ENCODE assay signal across 8 cellular contexts in genomic region chr4:185210102-185210981, GRCh38. TPM values are rescaled to one million over a fixed set of nuclear protein-coding genes. Genes with fewer than 3 reads are reported as not detected.
DNase-seq lines count a peak whose midpoint lies in the region; ATAC-seq, FAIRE-seq and TF ChIP-seq lines count a peak whose summit lies in the region.

No MANE protein-coding gene starts in this region.

- H3K27ac ChIP-seq in H1 (ENCODE audit: low read depth, low read length) (no peak overlapping the region), mesenchymal stem cell (ENCODE audit: low read length, poor library complexity, severe bottlenecking) (peak overlapping the region; percentile 66)

- H3K79me1 ChIP-seq in H1 (ENCODE audit: low read depth, low read length): no peaks in the 10 kb centered on the region
- H3K79me1 ChIP-seq in mesenchymal stem cell (replicated peaks; ENCODE audit: low read length, poor library complexity, severe bottlenecking): peaks cover 6% of the 10 kb centered on the region

- no peak for FAIRE-seq in H1 (lab: Jason Lieb, UNC)

- peaks cover 0 to 48% of the 10 kb centered on the region in 2 experiments; a peak in 2 of 4 replicates for H3K79me2 ChIP-seq in H1 (ENCODE audit: control insufficient read depth in 1 of 2, insufficient read depth in 2 of 2, low read length in 2 of 2)

- H3K14ac ChIP-seq in H1 (ENCODE audit: insufficient read length) (no peak overlapping the region), mesenchymal stem cell (ENCODE audit: low read length in 2 of 2) (peak overlapping the region in 1 of 2 experiments; percentile 80)

- POLR2A ChIA-PET in H1 (lab: Charles Lee; ENCODE audit: partially characterized antibody): interaction anchor here (0.8 to 1.9 kb wide), 4 partner anchors 11 to 96 kb away, joined by 3 to 5 read pairs (median 4); partner anchors contain the start of gene SLC25A4

- H4K20me1 ChIP-seq in H1 (replicated peaks in 1 of 2; ENCODE audit: control insufficient read depth in 1 of 2, insufficient read depth in 2 of 2, low read length in 2 of 2): peaks cover 4 to 5% of the 10 kb centered on the region in 2 experiments

- H3K56ac ChIP-seq in H1 (replicated peaks; ENCODE audit: insufficient read length, low read depth, low read length): peak overlapping the region; percentile 12

- peaks cover 8% of the 10 kb centered on the region for H3K23me2 ChIP-seq in H1 (ENCODE audit: low read depth, low read length)

- no peak overlapping the region for H2BK120ac ChIP-seq in H1 (replicated peaks; ENCODE audit: low read depth, low read length)
- H2BK120ac ChIP-seq in mesenchymal stem cell (ENCODE audit: low read depth, low read length): peak overlapping the region; percentile 94

- peak overlapping the region; percentile 42 to 85 (median 57) for H3K9ac ChIP-seq in H1 (replicated peaks in 1 of 4; ENCODE audit: extremely low read depth in 1 of 4, low read depth in 3 of 4, low read length in 3 of 4)
- peak overlapping the region; percentile 92 for H3K9ac ChIP-seq in mesenchymal stem cell (ENCODE audit: low read length)

- no peak for TF ChIP-seq EP300 in H1 (IDR thresholded peaks at IDR 0.05; ENCODE audit: borderline replicate concordance in 1 of 2, low read depth in 2 of 2, low read length in 2 of 2)

- peak overlapping the region; percentile 70 for H3K4me3 ChIP-seq in LNCaP clone FGC (ENCODE audit: low read depth, low read length)
- peak overlapping the region; percentile 71 to 89 (median 80) for H3K4me3 ChIP-seq in H1 (ENCODE audit: extremely low read depth in 1 of 4, insufficient read depth in 2 of 4, low read depth in 3 of 4, low read length in 4 of 4)
- H3K4me3 ChIP-seq in mesenchymal stem cell (ENCODE audit: insufficient read depth in 1 of 2, low read depth in 1 of 2, low read length in 2 of 2): peak overlapping the region; percentile 67 to 97

- peak overlapping the region; percentile 72; the same call in 1 of the 2 replicates for H2BK12ac ChIP-seq in H1 (ENCODE audit: low read depth, low read length)
- peak overlapping the region; percentile 4 to 94 for H2BK12ac ChIP-seq in mesenchymal stem cell (ENCODE audit: low read length in 2 of 2)

- in situ Hi-C loops in GM13976 (cut with MboI; ENCODE audit: low sequenced_read_pairs, unreplicated experiment): no loop called here

- H3K4ac ChIP-seq in H1 (replicated peaks; ENCODE audit: insufficient read length, low read depth, low read length) (peak overlapping the region; percentile 79), mesenchymal stem cell (ENCODE audit: low read depth in 1 of 2, low read length in 2 of 2) (peak overlapping the region; percentile 48 to 76)

- H3K4me2 ChIP-seq in H1 (ENCODE audit: insufficient read depth in 1 of 2, low read depth in 2 of 2, low read length in 2 of 2): peak overlapping the region; percentile 71 to 97
- H3K4me2 ChIP-seq in mesenchymal stem cell (ENCODE audit: low read length, poor library complexity, severe bottlenecking): peak overlapping the region; percentile 45

- no peak; a peak in 1 of 3 replicates for TF ChIP-seq POLR2A in H1 (IDR thresholded peaks at IDR 0.05; ENCODE audit: control extremely low read depth in 1 of 2, low read depth in 2 of 2, low read length in 2 of 2)

- H4K8ac ChIP-seq in H1 (ENCODE audit: extremely low read depth, insufficient read depth, low read length): peak overlapping the region; percentile 16
- peak overlapping the region; percentile 56 for H4K8ac ChIP-seq in mesenchymal stem cell (ENCODE audit: low read length)

- H3K4me1 ChIP-seq in H1 (replicated peaks in 1 of 4; ENCODE audit: control insufficient read depth in 3 of 4, insufficient read depth in 4 of 4, low read length in 3 of 4): peaks cover 5 to 16% (median 11%) of the 10 kb centered on the region in 4 experiments; a peak in 5 of 7 replicates
- peaks cover 10% of the 10 kb centered on the region for H3K4me1 ChIP-seq in mesenchymal stem cell (ENCODE audit: control insufficient read depth, insufficient read depth, low read depth, low read length)

- no peak for TF ChIP-seq RAD21 in H1 (IDR thresholded peaks at IDR 0.05 in 1 of 2, conservative IDR thresholded peaks at IDR 0.05 in 1 of 2; ENCODE audit: low read depth in 2 of 2, low read length in 2 of 2)

- peak overlapping the region; percentile 64 for H4K5ac ChIP-seq in H1 (ENCODE audit: insufficient read length, low read depth, low read length)

- no peak overlapping the region for H3K23ac ChIP-seq in H1 (ENCODE audit: insufficient read length)
- H3K23ac ChIP-seq in mesenchymal stem cell (ENCODE audit: low read length in 2 of 2): peak overlapping the region in 1 of 2 experiments; percentile 93

- no peaks in the 10 kb centered on the region for H3K36me3 ChIP-seq in H1 (ENCODE audit: control insufficient read depth in 2 of 4, insufficient read depth in 4 of 4, low read length in 3 of 4)
- no peaks in the 10 kb centered on the region for H3K36me3 ChIP-seq in mesenchymal stem cell (ENCODE audit: control insufficient read depth in 1 of 2, insufficient read depth in 2 of 2, low read depth in 1 of 2, low read length in 2 of 2)

- H2BK5ac ChIP-seq in H1 (ENCODE audit: low read depth, low read length) (peak overlapping the region; percentile 55; the same call in 1 of the 2 replicates), mesenchymal stem cell (ENCODE audit: low read depth, low read length, poor library complexity, severe bottlenecking) (no peak overlapping the region)

- H4K91ac ChIP-seq in H1 (replicated peaks; ENCODE audit: insufficient read length, low read length) (peak overlapping the region; percentile 84), mesenchymal stem cell (ENCODE audit: low read length) (peak overlapping the region; percentile 18)

- H2BK20ac ChIP-seq in H1 (ENCODE audit: low read length): no peak overlapping the region

- CTCF ChIA-PET in H1 (lab: Charles Lee; ENCODE audit: partially characterized antibody): interaction anchor here (0.6 kb wide), 1 partner anchor 93 kb away, joined by 3 read pairs; no protein-coding TSS in a partner anchor

- ATAC-seq in GM21619 (IDR thresholded peaks at IDR 0.05; ENCODE audit: unreplicated experiment): peak; percentile 9

- H3K9me3 ChIP-seq in H1 (ENCODE audit: insufficient read depth in 2 of 2, low read depth in 1 of 2, low read length in 1 of 2): no peaks in the 10 kb centered on the region
- H3K9me3 ChIP-seq in mesenchymal stem cell (ENCODE audit: control insufficient read depth, low read length): no peaks in the 10 kb centered on the region

- H2AFZ ChIP-seq in H1 (ENCODE audit: low read length) (0 out of 2 replicates have a peak overlapping the region, but pooled peaks have one; percentile 45), mesenchymal stem cell (ENCODE audit: low read depth, low read length) (peak overlapping the region; percentile 74)

- DNase-seq in ELF-1 (ENCODE audit: low read depth, low spot score) (peak; percentile 58), LNCaP clone FGC (ENCODE audit: low read depth) (no peak), H1 (ENCODE audit: low read depth in 1 of 2, low spot score in 2 of 2) (peak in 1 of 2 experiments; percentile 71), mesenchymal stem cell (peak; percentile 71), GM13976 (ENCODE audit: low spot score) (no peak)
- peak; percentile 6 to 27 (median 22) for DNase-seq in activated CD8-positive, alpha-beta memory T cell treated with anti-CD3 and anti-CD28 coated beads for 48 hours (ENCODE audit: low read depth in 2 of 3, low spot score in 2 of 3)
- peak; percentile 64 for DNase-seq in stimulated activated CD8-positive, alpha-beta memory T cell treated with anti-CD3 and anti-CD28 coated beads, Interleukin-4, amount 100 ng/mL, for 48 hours

- peaks cover 0 to 3% (median 0%) of the 10 kb centered on the region in 4 experiments; a peak in 2 of 7 replicates for H3K27me3 ChIP-seq in H1 (replicated peaks in 1 of 4; ENCODE audit: control insufficient read depth in 3 of 4, extremely low read depth in 1 of 4, insufficient read depth in 3 of 4, low read length in 3 of 4)
- no peaks in the 10 kb centered on the region for H3K27me3 ChIP-seq in mesenchymal stem cell (ENCODE audit: control insufficient read depth in 1 of 2, insufficient read depth in 1 of 2, low read length in 2 of 2)

- no peak overlapping the region for H2AK5ac ChIP-seq in H1 (ENCODE audit: low read depth, low read length)
- H2AK5ac ChIP-seq in mesenchymal stem cell (ENCODE audit: low read length, severe bottlenecking): no peak overlapping the region

- H3K18ac ChIP-seq in H1 (ENCODE audit: extremely low read depth, low read length): peak overlapping the region; percentile 92
- H3K18ac ChIP-seq in mesenchymal stem cell (ENCODE audit: low read depth in 1 of 2, low read length in 2 of 2): peak overlapping the region; percentile 90 to 93

- 1% methylated on average over 23 of the region's 84 CpGs; no CpG with 5 or more reads in 1 of the 2 experiments for WGBS in H1 (ENCODE audit: extremely low coverage in 1 of 2, insufficient coverage in 1 of 2, insufficient read length in 1 of 2, insufficient replicate concordance in 2 of 2, low coverage in 1 of 2, low lambda C conversion rate in 2 of 2, missing lambda C conversion rate in 1 of 2), 2 experiments
- WGBS in mesenchymal stem cell: under 1% methylated on average over 48 of the region's 84 CpGs

- TF ChIP-seq CTCF in LNCaP clone FGC (IDR thresholded peaks at IDR 0.05; ENCODE audit: control insufficient read depth, extremely low read depth, insufficient read depth) (no peak), H1 (IDR thresholded peaks at IDR 0.05; ENCODE audit: control extremely low read depth in 1 of 3, insufficient read depth in 1 of 3, low read depth in 1 of 3, low read length in 3 of 3) (no peak), GM13976 (IDR thresholded peaks at IDR 0.05; ENCODE audit: borderline replicate concordance, control extremely low read depth, extremely low read depth, insufficient read depth, missing control alignments) (no peak)

- peak overlapping the region; percentile 53; the same call in 1 of the 2 replicates for H2BK15ac ChIP-seq in H1 (ENCODE audit: low read length)
- H2BK15ac ChIP-seq in mesenchymal stem cell (ENCODE audit: low read depth, poor library complexity, severe bottlenecking): peak overlapping the region; percentile 37

RNA-seq across cellular contexts. Expression of gene SNX25, which starts 0.9 kb away (rescaled TPM):
- total RNA-seq in H1 (2021; fragmentation: NEBNext Ultra II Directional; extraction: Animal tissue kit (Norgen Biotek cat#: 25700)): 16.1 and 19.9 TPM in 2 replicates
- polyA plus RNA-seq in H1 (2011; rRNA removed): 4.6 and 5.4 TPM in 2 replicates
- polyA plus RNA-seq in H1 (2011; cell fraction: cytosol; rRNA removed): 7.0 TPM
- polyA plus RNA-seq in H1 (2011; cell fraction: nucleus; rRNA removed): 12.6 TPM
- polyA plus RNA-seq in H1 (2012, experiment 1 of 2): 7.7 to 15.2 TPM (median 9.6 TPM) in 4 replicates
- 0.91 TPM for polyA plus RNA-seq in H1 (2012, experiment 2 of 2)
- polyA plus RNA-seq in H1 (2013, experiment 1 of 2): 9.7 TPM
- 10.5 TPM for polyA plus RNA-seq in H1 (2013, experiment 2 of 2)
- polyA minus RNA-seq in H1 (2011; rRNA and poly(A)+ RNA removed): 50.2 and 60.9 TPM in 2 replicates
- polyA minus RNA-seq in H1 (2011; cell fraction: cytosol; rRNA and poly(A)+ RNA removed): 15.8 TPM
- 32.9 TPM for polyA minus RNA-seq in H1 (2011; cell fraction: nucleus; rRNA and poly(A)+ RNA removed)
- 12.1 TPM for polyA plus RNA-seq in mesenchymal stem cell (2013, experiment 1 of 2)
- 13.1 TPM for polyA plus RNA-seq in mesenchymal stem cell (2013, experiment 2 of 2)

RNA-seq across cellular contexts. Expression of gene CFAP97, which starts 6.5 kb away (rescaled TPM):
- total RNA-seq in H1 (2021; fragmentation: NEBNext Ultra II Directional; extraction: Animal tissue kit (Norgen Biotek cat#: 25700)): 35.6 and 40.4 TPM in 2 replicates
- polyA plus RNA-seq in H1 (2011; rRNA removed): 5.0 and 9.2 TPM in 2 replicates
- polyA plus RNA-seq in H1 (2011; cell fraction: cytosol; rRNA removed): 10.9 TPM
- 12.9 TPM for polyA plus RNA-seq in H1 (2011; cell fraction: nucleus; rRNA removed)
- 8.7 to 19.8 TPM (median 12.8 TPM) in 4 replicates for polyA plus RNA-seq in H1 (2012, experiment 1 of 2)
- polyA plus RNA-seq in H1 (2012, experiment 2 of 2): 0.96 TPM
- polyA plus RNA-seq in H1 (2013, experiment 1 of 2): 41.5 TPM
- 37.4 TPM for polyA plus RNA-seq in H1 (2013, experiment 2 of 2)
- polyA minus RNA-seq in H1 (2011; rRNA and poly(A)+ RNA removed): 20.5 and 36.5 TPM in 2 replicates
- 12.0 TPM for polyA minus RNA-seq in H1 (2011; cell fraction: cytosol; rRNA and poly(A)+ RNA removed)
- polyA minus RNA-seq in H1 (2011; cell fraction: nucleus; rRNA and poly(A)+ RNA removed): 44.3 TPM
- polyA plus RNA-seq in mesenchymal stem cell (2013, experiment 1 of 2): 32.2 TPM
- 30.9 TPM for polyA plus RNA-seq in mesenchymal stem cell (2013, experiment 2 of 2)

Comparison
In these comparisons a context has a peak if more than half of its experiments do, and no peak if none do; other contexts are left out.
1. DNase-seq: peak in ELF-1 (single experiment), activated CD8-positive, alpha-beta memory T cell treated with anti-CD3 and anti-CD28 coated beads for 48 hours (3 of 3), mesenchymal stem cell (single experiment) and stimulated activated CD8-positive, alpha-beta memory T cell treated with anti-CD3 and anti-CD28 coated beads, Interleukin-4, amount 100 ng/mL, for 48 hours (single experiment); none in LNCaP clone FGC (single experiment) and GM13976 (single experiment).
2. Peak in every context shown above with its lines, with median percentiles within 50 percentile points of each other: H3K4me3 ChIP-seq.